Comparison of ENCODE assay signal across 25 cellular contexts in the genomic region with DNA sequence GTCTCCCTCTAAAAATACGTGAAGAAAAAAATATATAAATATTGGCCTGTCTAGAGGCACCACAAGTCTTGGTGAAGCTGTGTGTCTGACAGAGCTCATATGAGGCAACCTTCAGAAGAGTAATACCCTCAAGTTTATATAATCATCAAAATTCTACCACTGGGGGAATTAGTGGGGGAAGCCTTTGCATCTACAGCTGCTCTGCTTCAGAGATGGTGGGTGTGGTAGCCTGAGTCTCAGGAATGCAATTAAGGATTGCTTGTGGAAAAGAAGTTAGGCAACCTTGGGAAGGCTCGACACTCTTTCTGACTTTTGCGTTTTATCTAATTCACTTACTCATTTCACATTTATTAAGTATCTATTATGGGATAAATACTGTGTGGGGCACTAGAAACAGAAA. TPM values are rescaled to one million over a fixed set of nuclear protein-coding genes. Genes with fewer than 3 reads are reported as not detected.
DNase-seq lines count a peak whose midpoint lies in the region; ATAC-seq and TF ChIP-seq lines count a peak whose summit lies in the region.
"Had no signal": no experiment of that assay in that cellular context is flagged by ENCODE, and none has a peak within 500 bp of the region (broad histone marks: within the 10 kb centered on the region; RNA-seq: fewer than 3 reads in every experiment).

No MANE protein-coding gene starts in this region.

- H3K36me3 ChIP-seq in adipocyte (ENCODE audit: control insufficient read depth, insufficient read depth, low read length, severe bottlenecking): peaks cover 14% of the 10 kb centered on the region
- H3K36me3 ChIP-seq in gastrocnemius medialis: peaks cover 0 to 10% of the 10 kb centered on the region in 2 donors
- peaks cover 3 to 27% (median 8%) of the 10 kb centered on the region in 3 experiments for H3K36me3 ChIP-seq in naive thymus-derived CD4-positive, alpha-beta T cell (ENCODE audit: control insufficient read depth in 2 of 3, insufficient read depth in 3 of 3, low read length in 3 of 3)

- TF ChIP-seq CTCF in gastrocnemius medialis (IDR thresholded peaks at IDR 0.05 in 4 of 5, conservative IDR thresholded peaks at IDR 0.05 in 1 of 5): no peak

- TF ChIP-seq POLR2A in gastrocnemius medialis (IDR thresholded peaks at IDR 0.05): no peak

- no peak overlapping the region for H3K27ac ChIP-seq in gastrocnemius medialis
- H3K27ac ChIP-seq in naive thymus-derived CD4-positive, alpha-beta T cell (ENCODE audit: low read depth, low read length): no peak overlapping the region
- H3K27ac ChIP-seq: neutrophil, psoas muscle had no signal

- CTCF ChIA-PET in naive thymus-derived CD4-positive, alpha-beta T cell (lab: Charles Lee): interaction anchor here (0.9 to 1.8 kb wide), 6 partner anchors 12 to 715 kb away, joined by 3 to 7 read pairs (median 4); partner anchors contain the start of genes KIAA1328 and TPGS2

- H3K9me3 Mint-ChIP-seq in stimulated activated effector memory CD8-positive, alpha-beta T cell treated with anti-CD3 and anti-CD28 coated beads, Interleukin-12 subunit alpha, Interleukin-12 subunit beta, amount 100 ng/mL, for 72 hours: no peaks in the 10 kb centered on the region
- no peaks in the 10 kb centered on the region for H3K9me3 Mint-ChIP-seq in naive thymus-derived CD4-positive, alpha-beta T cell
- H3K9me3 Mint-ChIP-seq: activated CD8-positive, alpha-beta T cell treated with anti-CD3 and anti-CD28 coated beads for 36 hours; CD4-positive, alpha-beta T cell; memory B cell had no signal

- DNase-seq in AG20443 (ENCODE audit: low spot score) (peak; percentile 80), adipocyte (ENCODE audit: low read depth) (peak; percentile 48), iris pigment epithelial cell (ENCODE audit: low read depth) (peak; percentile 9), gastrocnemius medialis (no peak)
- no peak for DNase-seq in stimulated activated effector memory CD8-positive, alpha-beta T cell treated with anti-CD3 and anti-CD28 coated beads, Interleukin-12 subunit alpha, Interleukin-12 subunit beta, amount 100 ng/mL, for 72 hours (ENCODE audit: low spot score in 2 of 2)
- DNase-seq in naive thymus-derived CD4-positive, alpha-beta T cell: no peak
- DNase-seq: activated CD4-positive, alpha-beta T cell treated with anti-CD3 and anti-CD28 coated beads for 1 hour; activated CD8-positive, alpha-beta T cell treated with anti-CD3 and anti-CD28 coated beads for 36 hours; activated gamma-delta T cell; CD4-positive, alpha-beta T cell; DMS 273 treated with DMSO at 0.1 percent for 48 hours; effector memory CD4-positive, alpha-beta T cell; glutamatergic neuron; NCI-H1092; NCI-H187; NCI-H2171 treated with DMSO at 0.1 percent for 48 hours; NCI-H524 treated with DMSO at 0.1 percent for 48 hours; Peyer's patch; psoas muscle; small intestine; stimulated activated CD4-positive, alpha-beta T cell treated with anti-CD3 and anti-CD28 coated beads, Interleukin-1b, Interleukin-23, amount 100 ng/mL, for 48 hours; upper lobe of left lung had no signal

- intact Hi-C loops in gastrocnemius medialis (cut with DNase I; ENCODE audit: low total_unique reads): no loop called here
- intact Hi-C loops in naive thymus-derived CD4-positive, alpha-beta T cell (cut with micrococcal nuclease): no loop called here

- H3K9me3 ChIP-seq in adipocyte (ENCODE audit: control insufficient read depth, low read length) (no peaks in the 10 kb centered on the region), gastrocnemius medialis (no peaks in the 10 kb centered on the region)
- H3K9me3 ChIP-seq in naive thymus-derived CD4-positive, alpha-beta T cell (ENCODE audit: control insufficient read depth in 2 of 3, low read length in 3 of 3): no peaks in the 10 kb centered on the region
- H3K9me3 ChIP-seq: neutrophil, Peyer's patch, psoas muscle, upper lobe of left lung had no signal

- peaks cover 58% of the 10 kb centered on the region for H3K36me3 Mint-ChIP-seq in stimulated activated effector memory CD8-positive, alpha-beta T cell treated with anti-CD3 and anti-CD28 coated beads, Interleukin-12 subunit alpha, Interleukin-12 subunit beta, amount 100 ng/mL, for 72 hours
- peaks cover 4 to 24% (median 13%) of the 10 kb centered on the region in 5 donors for H3K36me3 Mint-ChIP-seq in naive thymus-derived CD4-positive, alpha-beta T cell

- in situ Hi-C loops in gastrocnemius medialis (cut with MboI; ENCODE audit: low sequenced_read_pairs in 4 of 4): loop anchor here in 1 of 4 donors (5.0 to 10.0 kb wide), 2 partner anchors 44 to 127 kb away; no protein-coding TSS in a partner anchor

- peaks cover 17% of the 10 kb centered on the region for H3K4me1 Mint-ChIP-seq in stimulated activated effector memory CD8-positive, alpha-beta T cell treated with anti-CD3 and anti-CD28 coated beads, Interleukin-12 subunit alpha, Interleukin-12 subunit beta, amount 100 ng/mL, for 72 hours
- peaks cover 0 to 21% (median 5%) of the 10 kb centered on the region in 7 donors for H3K4me1 Mint-ChIP-seq in naive thymus-derived CD4-positive, alpha-beta T cell

- peak overlapping the region; percentile 84 for H3K27ac Mint-ChIP-seq in stimulated activated effector memory CD8-positive, alpha-beta T cell treated with anti-CD3 and anti-CD28 coated beads, Interleukin-12 subunit alpha, Interleukin-12 subunit beta, amount 100 ng/mL, for 72 hours
- peak overlapping the region in 1 of 9 donors; percentile 34 for H3K27ac Mint-ChIP-seq in naive thymus-derived CD4-positive, alpha-beta T cell
- H3K27ac Mint-ChIP-seq: activated CD8-positive, alpha-beta T cell treated with anti-CD3 and anti-CD28 coated beads for 36 hours; CD4-positive, alpha-beta T cell; memory B cell had no signal

- H3K27me3 Mint-ChIP-seq in naive thymus-derived CD4-positive, alpha-beta T cell: no peaks in the 10 kb centered on the region
- H3K27me3 Mint-ChIP-seq: activated CD8-positive, alpha-beta T cell treated with anti-CD3 and anti-CD28 coated beads for 36 hours; CD4-positive, alpha-beta T cell; memory B cell had no signal

- no peak for ATAC-seq in stimulated activated effector memory CD8-positive, alpha-beta T cell treated with anti-CD3 and anti-CD28 coated beads, Interleukin-12 subunit alpha, Interleukin-12 subunit beta, amount 100 ng/mL, for 72 hours
- ATAC-seq in gastrocnemius medialis: no peak
- no peak for ATAC-seq in naive thymus-derived CD4-positive, alpha-beta T cell
- ATAC-seq in GM19328 (IDR thresholded peaks at IDR 0.05; ENCODE audit: unreplicated experiment): no peak
- ATAC-seq: activated CD8-positive, alpha-beta T cell treated with anti-CD3 and anti-CD28 coated beads for 36 hours; psoas muscle had no signal

- H3K4me3 Mint-ChIP-seq in stimulated activated effector memory CD8-positive, alpha-beta T cell treated with anti-CD3 and anti-CD28 coated beads, Interleukin-12 subunit alpha, Interleukin-12 subunit beta, amount 100 ng/mL, for 72 hours: no peak overlapping the region
- no peak overlapping the region for H3K4me3 Mint-ChIP-seq in naive thymus-derived CD4-positive, alpha-beta T cell
- H3K4me3 Mint-ChIP-seq: activated CD8-positive, alpha-beta T cell treated with anti-CD3 and anti-CD28 coated beads for 36 hours; CD4-positive, alpha-beta T cell; memory B cell had no signal

- H3K4me1 ChIP-seq in adipocyte (ENCODE audit: control insufficient read depth, insufficient read depth, low read length) (peaks cover 48% of the 10 kb centered on the region), gastrocnemius medialis (no peaks in the 10 kb centered on the region)
- no peaks in the 10 kb centered on the region for H3K4me1 ChIP-seq in naive thymus-derived CD4-positive, alpha-beta T cell (ENCODE audit: control insufficient read depth in 2 of 2, insufficient read depth in 2 of 2, low read length in 2 of 2)
- H3K4me1 ChIP-seq: Peyer's patch, psoas muscle had no signal

- H3K27me3 ChIP-seq in adipocyte (replicated peaks; ENCODE audit: control insufficient read depth, insufficient read depth, low read length): no peaks in the 10 kb centered on the region
- H3K27me3 ChIP-seq in gastrocnemius medialis: no peaks in the 10 kb centered on the region
- no peaks in the 10 kb centered on the region for H3K27me3 ChIP-seq in naive thymus-derived CD4-positive, alpha-beta T cell (ENCODE audit: control insufficient read depth in 2 of 2, insufficient read depth in 2 of 2, low read length in 2 of 2)
- H3K27me3 ChIP-seq: neutrophil, Peyer's patch, upper lobe of left lung had no signal

- peak overlapping the region; percentile 60 for H3K9ac ChIP-seq in adipocyte (ENCODE audit: low read length)

- peak overlapping the region; percentile 55 for H3K4me3 ChIP-seq in adipocyte (ENCODE audit: low read length)
- H3K4me3 ChIP-seq in gastrocnemius medialis: no peak overlapping the region
- H3K4me3 ChIP-seq in naive thymus-derived CD4-positive, alpha-beta T cell (ENCODE audit: low read length): no peak overlapping the region
- H3K4me3 ChIP-seq: Peyer's patch, psoas muscle, upper lobe of left lung had no signal

- POLR2A ChIA-PET in naive thymus-derived CD4-positive, alpha-beta T cell (lab: Charles Lee): no interaction called here

RNA-seq across cellular contexts. Expression of gene TPGS2, which starts 17.4 kb away (rescaled TPM):
- total RNA-seq in gastrocnemius medialis: 10 to 100 TPM; 20.7 to 36.5 (median 28.2) TPM
- 10 to 100 TPM; 16.9 to 92.8 (median 53.5) TPM for total RNA-seq in naive thymus-derived CD4-positive, alpha-beta T cell
- polyA plus RNA-seq in naive thymus-derived CD4-positive, alpha-beta T cell: 10 to 100 TPM; 56.9 to 73.9 TPM

RNA-seq across cellular contexts. Expression of gene KIAA1328, which starts 17.5 kb away (rescaled TPM):
- total RNA-seq in gastrocnemius medialis: 1 to 10 TPM; 3.4 to 8.3 (median 6.6) TPM
- 10 to 100 TPM in 4 of 5 experiments, 1 to 10 TPM in 1; 8.1 to 17.6 (median 16.0) TPM for total RNA-seq in naive thymus-derived CD4-positive, alpha-beta T cell
- polyA plus RNA-seq in naive thymus-derived CD4-positive, alpha-beta T cell: 1 to 10 TPM; 9.5 to 9.8 TPM

Comparison
In these comparisons a context has a peak if more than half of its experiments do, and no peak if none do; other contexts are left out.
1. DNase-seq: peak in AG20443 (single experiment), adipocyte (single experiment) and iris pigment epithelial cell (single experiment); none in stimulated activated effector memory CD8-positive, alpha-beta T cell treated with anti-CD3 and anti-CD28 coated beads, Interleukin-12 subunit alpha, Interleukin-12 subunit beta, amount 100 ng/mL, for 72 hours (0 of 2), gastrocnemius medialis (0 of 2) and naive thymus-derived CD4-positive, alpha-beta T cell (0 of 9).